In genomic region chr19:29625316-29625715, GRCh38 we compare ENCODE assay signal across 22 cellular contexts. TPM values are rescaled to one million over a fixed set of nuclear protein-coding genes. Genes with fewer than 3 reads are reported as not detected.
DNase-seq lines count a peak whose midpoint lies in the region; ATAC-seq and TF ChIP-seq lines count a peak whose summit lies in the region.
"Had no signal": no experiment of that assay in that cellular context is flagged by ENCODE, and none has a peak within 500 bp of the region (broad histone marks: within the 10 kb centered on the region; RNA-seq: fewer than 3 reads in every experiment).

No MANE protein-coding gene starts in this region.

- no peak overlapping the region for H3K27ac Mint-ChIP-seq in activated CD8-positive, alpha-beta T cell treated with anti-CD3 and anti-CD28 coated beads, Interleukin-2, amount 10 ng/mL, durations not matched to agents 7 days and 5 days
- no peak overlapping the region for H3K27ac Mint-ChIP-seq in activated CD8-positive, alpha-beta T cell treated with anti-CD3 and anti-CD28 coated beads for 36 hours
- H3K27ac Mint-ChIP-seq: B cell, mesothelial cell of epicardium had no signal

- H3K9me3 ChIP-seq in ascending aorta: no peaks in the 10 kb centered on the region
- H3K9me3 ChIP-seq: gastrocnemius medialis, HAP-1 had no signal

- H3K36me3 ChIP-seq in ascending aorta: no peaks in the 10 kb centered on the region
- H3K36me3 ChIP-seq: gastrocnemius medialis, HAP-1 had no signal

- H3K27ac ChIP-seq in ascending aorta: no peak overlapping the region
- H3K27ac ChIP-seq: gastrocnemius medialis had no signal

- POLR2A ChIA-PET in activated CD8-positive, alpha-beta T cell treated with anti-CD3 and anti-CD28 coated beads, Interleukin-2, amount 10 ng/mL, durations not matched to agents 7 days and 5 days (lab: Charles Lee): interaction anchor here (10.9 kb wide), 1 partner anchor 19 kb away, joined by 96 read pairs; the partner anchor contains the start of gene POP4
- POLR2A ChIA-PET in activated CD8-positive, alpha-beta T cell treated with anti-CD3 and anti-CD28 coated beads for 36 hours (lab: Charles Lee): interaction anchor here (0.9 kb wide), 1 partner anchor 96 kb away, joined by 3 read pairs; no protein-coding TSS in a partner anchor

- intact Hi-C loops in activated CD8-positive, alpha-beta T cell treated with anti-CD3 and anti-CD28 coated beads for 36 hours (cut with micrococcal nuclease): no loop called here
- intact Hi-C loops in ascending aorta (cut with DNase I): no loop called here

- H3K4me1 ChIP-seq in ascending aorta: no peaks in the 10 kb centered on the region
- H3K4me1 ChIP-seq: gastrocnemius medialis, HAP-1 had no signal

- H3K4me1 Mint-ChIP-seq in activated CD8-positive, alpha-beta T cell treated with anti-CD3 and anti-CD28 coated beads, Interleukin-2, amount 10 ng/mL, durations not matched to agents 7 days and 5 days (ENCODE audit: low read depth): peaks cover 65% of the 10 kb centered on the region
- peaks cover 47% of the 10 kb centered on the region for H3K4me1 Mint-ChIP-seq in activated CD8-positive, alpha-beta T cell treated with anti-CD3 and anti-CD28 coated beads for 36 hours (ENCODE audit: low read depth)
- H3K4me1 Mint-ChIP-seq: mesothelial cell of epicardium had no signal

- no peaks in the 10 kb centered on the region for H3K36me3 Mint-ChIP-seq in activated CD8-positive, alpha-beta T cell treated with anti-CD3 and anti-CD28 coated beads, Interleukin-2, amount 10 ng/mL, durations not matched to agents 7 days and 5 days (ENCODE audit: low read depth)
- no peaks in the 10 kb centered on the region for H3K36me3 Mint-ChIP-seq in activated CD8-positive, alpha-beta T cell treated with anti-CD3 and anti-CD28 coated beads for 36 hours (ENCODE audit: low read depth)
- H3K36me3 Mint-ChIP-seq: mesothelial cell of epicardium had no signal

- no peak for TF ChIP-seq CTCF in activated CD8-positive, alpha-beta T cell treated with anti-CD3 and anti-CD28 coated beads for 36 hours (IDR thresholded peaks at IDR 0.05)
- no peak for TF ChIP-seq CTCF in ascending aorta (IDR thresholded peaks at IDR 0.05)

- no peak for DNase-seq in activated CD8-positive, alpha-beta T cell treated with anti-CD3 and anti-CD28 coated beads, Interleukin-2, amount 10 ng/mL, durations not matched to agents 7 days and 5 days
- no peak for DNase-seq in activated CD8-positive, alpha-beta T cell treated with anti-CD3 and anti-CD28 coated beads for 36 hours
- peak; percentile 26 for DNase-seq in NCI-H69 (lab: John Stamatoyannopoulos, UW)
- DNase-seq in kidney tubule cell (ENCODE audit: low spot score): peak; percentile 9
- peak; percentile 18 for DNase-seq in retina
- no peak for DNase-seq in glomerular visceral epithelial cell (ENCODE audit: extremely low spot score)
- DNase-seq in ascending aorta (ENCODE audit: low spot score in 2 of 2): no peak
- no peak for DNase-seq in NCI-H2227 treated with DMSO at 0.1 percent for 48 hours (lab: John Stamatoyannopoulos, UW)
- DNase-seq: activated T-cell treated with anti-CD3 and anti-CD28 coated beads for 4 hours; amniotic stem cell; cortex of kidney; gastrocnemius medialis; NCI-H2029 treated with DMSO at 0.1 percent for 48 hours; small intestine; stimulated activated CD4-positive, alpha-beta T cell treated with anti-CD3 and anti-CD28 coated beads, Interleukin-2, amount 100 ng/mL, for 24 hours; T1000 had no signal

- H3K27me3 ChIP-seq in ascending aorta: no peaks in the 10 kb centered on the region
- H3K27me3 ChIP-seq: gastrocnemius medialis had no signal

- H3K4me3 Mint-ChIP-seq in activated CD8-positive, alpha-beta T cell treated with anti-CD3 and anti-CD28 coated beads, Interleukin-2, amount 10 ng/mL, durations not matched to agents 7 days and 5 days: peak overlapping the region; percentile 81
- H3K4me3 Mint-ChIP-seq in activated CD8-positive, alpha-beta T cell treated with anti-CD3 and anti-CD28 coated beads for 36 hours: no peak overlapping the region
- H3K4me3 Mint-ChIP-seq: B cell, mesothelial cell of epicardium had no signal

- CTCF ChIA-PET in activated CD8-positive, alpha-beta T cell treated with anti-CD3 and anti-CD28 coated beads, Interleukin-2, amount 10 ng/mL, durations not matched to agents 7 days and 5 days (lab: Charles Lee): interaction anchor here (1.0 to 1.2 kb wide), 2 partner anchors 15 to 95 kb away, joined by 3 to 4 read pairs; no protein-coding TSS in a partner anchor
- CTCF ChIA-PET in activated CD8-positive, alpha-beta T cell treated with anti-CD3 and anti-CD28 coated beads for 36 hours (lab: Charles Lee): interaction anchor here (1.0 to 10.6 kb wide), 5 partner anchors 16 to 91 kb away, joined by 3 to 115 read pairs (median 3); partner anchors contain the start of gene POP4

- H3K27me3 Mint-ChIP-seq in activated CD8-positive, alpha-beta T cell treated with anti-CD3 and anti-CD28 coated beads, Interleukin-2, amount 10 ng/mL, durations not matched to agents 7 days and 5 days (ENCODE audit: low read depth): peaks cover 2% of the 10 kb centered on the region
- no peaks in the 10 kb centered on the region for H3K27me3 Mint-ChIP-seq in activated CD8-positive, alpha-beta T cell treated with anti-CD3 and anti-CD28 coated beads for 36 hours

- no peak overlapping the region for H3K4me3 ChIP-seq in ascending aorta
- H3K4me3 ChIP-seq: gastrocnemius medialis, HAP-1 had no signal

- no peak for ATAC-seq in activated CD8-positive, alpha-beta T cell treated with anti-CD3 and anti-CD28 coated beads, Interleukin-2, amount 10 ng/mL, durations not matched to agents 7 days and 5 days
- ATAC-seq in activated CD8-positive, alpha-beta T cell treated with anti-CD3 and anti-CD28 coated beads for 36 hours: no peak
- ATAC-seq: gastrocnemius medialis, HepG2, SK-N-SH treated with all-trans-retinoic acid at 6 μM for 48 hours had no signal

- no peaks in the 10 kb centered on the region for H3K9me3 Mint-ChIP-seq in activated CD8-positive, alpha-beta T cell treated with anti-CD3 and anti-CD28 coated beads, Interleukin-2, amount 10 ng/mL, durations not matched to agents 7 days and 5 days (ENCODE audit: insufficient read depth)
- H3K9me3 Mint-ChIP-seq in activated CD8-positive, alpha-beta T cell treated with anti-CD3 and anti-CD28 coated beads for 36 hours: no peaks in the 10 kb centered on the region
- H3K9me3 Mint-ChIP-seq: mesothelial cell of epicardium had no signal

RNA-seq across cellular contexts. Expression of gene POP4, which starts 19.2 kb away (rescaled TPM):
- total RNA-seq in activated CD8-positive, alpha-beta T cell treated with anti-CD3 and anti-CD28 coated beads, Interleukin-2, amount 10 ng/mL, durations not matched to agents 7 days and 5 days: 100 to 1,000 TPM; 101 to 103 TPM
- total RNA-seq in activated CD8-positive, alpha-beta T cell treated with anti-CD3 and anti-CD28 coated beads for 36 hours: 10 to 100 TPM; 84.7 to 89.5 TPM
- 26.8 TPM for total RNA-seq in ascending aorta

RNA-seq across cellular contexts. Expression of gene PLEKHF1, which starts 39.9 kb away (rescaled TPM):
- total RNA-seq in activated CD8-positive, alpha-beta T cell treated with anti-CD3 and anti-CD28 coated beads, Interleukin-2, amount 10 ng/mL, durations not matched to agents 7 days and 5 days: 10 to 100 TPM; 46.0 to 47.7 TPM
- total RNA-seq in activated CD8-positive, alpha-beta T cell treated with anti-CD3 and anti-CD28 coated beads for 36 hours: 10 to 100 TPM; 30.4 to 31.7 TPM
- total RNA-seq in ascending aorta: 68.3 TPM
- total RNA-seq: A673 had no signal

Comparison
In these comparisons a context has a peak if more than half of its experiments do, and no peak if none do; other contexts are left out.
1. DNase-seq: peak in NCI-H69 (single experiment), kidney tubule cell (single experiment) and retina (single experiment); none in activated CD8-positive, alpha-beta T cell treated with anti-CD3 and anti-CD28 coated beads, Interleukin-2, amount 10 ng/mL, durations not matched to agents 7 days and 5 days (single experiment), activated CD8-positive, alpha-beta T cell treated with anti-CD3 and anti-CD28 coated beads for 36 hours (single experiment), glomerular visceral epithelial cell (single experiment), ascending aorta (0 of 2) and NCI-H2227 treated with DMSO at 0.1 percent for 48 hours (single experiment).